Comparison of ENCODE assay signal across 1 cellular context in genomic region chr11:45042560-45042959, GRCh38.
TF ChIP-seq lines count a peak whose summit lies in the region.

No MANE protein-coding gene starts in this region.

TF ChIP-seq in WTC11, 78 proteins besides CTCF, POLR2A, EP300 and RAD21 (continued from another document):
- TF ChIP-seq RORB (CRISPR knock-in tag; IDR thresholded peaks at IDR 0.05) (no peak), ZNF219 (CRISPR knock-in tag; IDR thresholded peaks at IDR 0.05; ENCODE audit: borderline replicate concordance) (no peak), ZNF532 (CRISPR knock-in tag; IDR thresholded peaks at IDR 0.05; ENCODE audit: borderline replicate concordance) (no peak), TP53 (CRISPR knock-in tag; IDR thresholded peaks at IDR 0.05) (no peak), NFATC4 (CRISPR knock-in tag; IDR thresholded peaks at IDR 0.05) (no peak)
